8 cellular contexts compared by ENCODE assay signal in the genomic region with DNA sequence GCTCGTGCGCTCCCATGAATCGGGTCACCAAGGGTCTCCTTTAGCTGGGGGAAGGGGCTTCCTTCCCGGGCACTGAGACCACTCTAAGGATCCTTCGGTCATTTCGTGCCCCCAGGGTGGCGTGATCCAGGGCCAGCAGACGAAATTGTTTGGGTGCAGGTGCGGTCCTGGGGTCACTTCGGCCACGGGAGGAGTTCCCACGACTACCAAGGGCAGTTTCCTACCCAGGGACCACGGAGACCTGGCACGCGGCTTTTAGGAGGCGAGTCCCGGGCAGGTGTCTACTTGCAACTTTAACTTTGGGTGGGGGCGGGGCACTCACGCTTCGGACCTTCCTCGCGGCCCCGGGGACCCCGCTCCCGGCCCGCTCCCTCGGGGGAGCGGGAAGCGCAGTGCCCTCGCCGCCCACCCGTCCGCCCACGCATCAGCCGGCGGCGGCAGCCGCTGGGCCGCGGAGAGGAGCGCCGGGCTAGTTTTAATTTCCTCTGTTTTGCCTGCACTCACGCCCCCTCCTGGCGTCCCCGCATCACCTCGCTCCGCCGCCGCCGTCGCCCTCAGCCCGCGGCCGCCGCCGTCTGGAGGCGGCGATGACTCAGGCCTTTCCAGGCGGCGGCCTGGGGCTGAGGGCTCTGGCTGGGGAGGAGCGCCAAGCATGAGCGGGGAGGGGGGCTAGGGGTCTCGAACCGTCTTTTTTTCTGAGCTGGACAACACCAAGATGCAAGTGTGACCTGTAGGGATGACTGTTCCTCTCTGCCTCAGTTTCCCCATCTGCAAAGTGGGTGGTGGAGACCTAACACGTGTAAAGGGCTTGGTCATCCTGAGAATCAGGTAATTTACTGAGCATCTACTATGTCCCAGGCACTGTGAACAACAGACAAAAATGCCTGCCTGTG. TPM values are rescaled to one million over a fixed set of nuclear protein-coding genes. Genes with fewer than 3 reads are reported as not detected.
DNase-seq lines count a peak whose midpoint lies in the region; ATAC-seq and TF ChIP-seq lines count a peak whose summit lies in the region.

No MANE protein-coding gene starts in this region.

- ATAC-seq in GM21723 (IDR thresholded peaks at IDR 0.05; ENCODE audit: unreplicated experiment) = peak; percentile 49
- no peak for ATAC-seq in HG03354 (IDR thresholded peaks at IDR 0.05; ENCODE audit: poor library complexity, severe bottlenecking, unreplicated experiment)

- H3K9ac ChIP-seq in colonic mucosa (ENCODE audit: low read depth in 2 of 2, low read length in 2 of 2) (peak overlapping the region; percentile 19 to 24), liver (ENCODE audit: low read depth in 1 of 2, low read length in 2 of 2) (peak overlapping the region in 1 of 2 donors; percentile 21)

- TF ChIP-seq CTCF in colonic mucosa (IDR thresholded peaks at IDR 0.05) (peak; percentile 37), liver (IDR thresholded peaks at IDR 0.05; ENCODE audit: low read depth, low read length, missing input control) (peak; percentile 50)

- H3K27ac ChIP-seq in colonic mucosa (no peak overlapping the region), liver (ENCODE audit: low read depth in 1 of 2, low read length in 2 of 2) (no peak overlapping the region)

- DNase-seq in Ammon's horn (ENCODE audit: low spot score) (peak; percentile 57), NCI-H345 treated with DMSO at 0.1 percent for 48 hours (lab: John Stamatoyannopoulos, UW; ENCODE audit: unreplicated experiment) (peak; percentile 19), colonic mucosa (peak; percentile 66)
- DNase-seq in activated CD4-positive, alpha-beta T cell treated with anti-CD3 and anti-CD28 coated beads for 4 hours = peak; percentile 88 to 89
- peak; percentile 81 for DNase-seq in stimulated activated CD4-positive, alpha-beta T cell treated with anti-CD3 and anti-CD28 coated beads, Interleukin-4, amount 100 ng/mL, for 24 hours

- WGBS in liver = 1% methylated on average over 65 of the region's 65 CpGs

- H3K9me3 ChIP-seq in colonic mucosa (no peaks in the 10 kb centered on the region), liver (ENCODE audit: control insufficient read depth in 4 of 4, low read length in 3 of 4) (no peaks in the 10 kb centered on the region)

- H3K4me1 ChIP-seq in colonic mucosa = no peaks in the 10 kb centered on the region
- H3K4me1 ChIP-seq in liver (ENCODE audit: control insufficient read depth in 4 of 4, insufficient read depth in 4 of 4, low read length in 3 of 4) = peaks cover 2 to 17% (median 9%) of the 10 kb centered on the region in 4 donors

- peak; percentile 57 to 61 for TF ChIP-seq RAD21 in liver (IDR thresholded peaks at IDR 0.05)

- peaks cover 20% of the 10 kb centered on the region for H3K27me3 ChIP-seq in colonic mucosa
- H3K27me3 ChIP-seq in liver (ENCODE audit: control insufficient read depth in 4 of 4, insufficient read depth in 4 of 4, low read length in 3 of 4) = no peaks in the 10 kb centered on the region

- H3K4me3 ChIP-seq in colonic mucosa = peak overlapping the region; percentile 37
- H3K4me3 ChIP-seq in liver (ENCODE audit: low read depth in 1 of 3, low read length in 3 of 3) = peak overlapping the region; percentile 56 to 73 (median 72)

- H3K36me3 ChIP-seq in colonic mucosa (no peaks in the 10 kb centered on the region), liver (ENCODE audit: control insufficient read depth in 4 of 4, insufficient read depth in 3 of 4, low read depth in 1 of 4, low read length in 3 of 4) (no peaks in the 10 kb centered on the region)

- intact Hi-C loops in colonic mucosa (cut with DNase I) = loop anchor here (2.0 kb wide), 1 partner anchor 66 kb away; no protein-coding TSS in a partner anchor

TF ChIP-seq in liver, 16 proteins besides CTCF, POLR2A, EP300 and RAD21:
- TF ChIP-seq EGR1 (IDR thresholded peaks at IDR 0.05; ENCODE audit: low read depth in 2 of 2) = peak in 1 of 2 donors; percentile 89
- no peak for TF ChIP-seq YY1 (IDR thresholded peaks at IDR 0.05)
- peak; percentile 16 to 25 for TF ChIP-seq JUND (IDR thresholded peaks at IDR 0.05)
- TF ChIP-seq FOXA2 (IDR thresholded peaks at IDR 0.05) = no peak
- no peak for TF ChIP-seq FOXA1 (IDR thresholded peaks at IDR 0.05)
- TF ChIP-seq RXRA (IDR thresholded peaks at IDR 0.05) = no peak
- TF ChIP-seq, protein P1, sequence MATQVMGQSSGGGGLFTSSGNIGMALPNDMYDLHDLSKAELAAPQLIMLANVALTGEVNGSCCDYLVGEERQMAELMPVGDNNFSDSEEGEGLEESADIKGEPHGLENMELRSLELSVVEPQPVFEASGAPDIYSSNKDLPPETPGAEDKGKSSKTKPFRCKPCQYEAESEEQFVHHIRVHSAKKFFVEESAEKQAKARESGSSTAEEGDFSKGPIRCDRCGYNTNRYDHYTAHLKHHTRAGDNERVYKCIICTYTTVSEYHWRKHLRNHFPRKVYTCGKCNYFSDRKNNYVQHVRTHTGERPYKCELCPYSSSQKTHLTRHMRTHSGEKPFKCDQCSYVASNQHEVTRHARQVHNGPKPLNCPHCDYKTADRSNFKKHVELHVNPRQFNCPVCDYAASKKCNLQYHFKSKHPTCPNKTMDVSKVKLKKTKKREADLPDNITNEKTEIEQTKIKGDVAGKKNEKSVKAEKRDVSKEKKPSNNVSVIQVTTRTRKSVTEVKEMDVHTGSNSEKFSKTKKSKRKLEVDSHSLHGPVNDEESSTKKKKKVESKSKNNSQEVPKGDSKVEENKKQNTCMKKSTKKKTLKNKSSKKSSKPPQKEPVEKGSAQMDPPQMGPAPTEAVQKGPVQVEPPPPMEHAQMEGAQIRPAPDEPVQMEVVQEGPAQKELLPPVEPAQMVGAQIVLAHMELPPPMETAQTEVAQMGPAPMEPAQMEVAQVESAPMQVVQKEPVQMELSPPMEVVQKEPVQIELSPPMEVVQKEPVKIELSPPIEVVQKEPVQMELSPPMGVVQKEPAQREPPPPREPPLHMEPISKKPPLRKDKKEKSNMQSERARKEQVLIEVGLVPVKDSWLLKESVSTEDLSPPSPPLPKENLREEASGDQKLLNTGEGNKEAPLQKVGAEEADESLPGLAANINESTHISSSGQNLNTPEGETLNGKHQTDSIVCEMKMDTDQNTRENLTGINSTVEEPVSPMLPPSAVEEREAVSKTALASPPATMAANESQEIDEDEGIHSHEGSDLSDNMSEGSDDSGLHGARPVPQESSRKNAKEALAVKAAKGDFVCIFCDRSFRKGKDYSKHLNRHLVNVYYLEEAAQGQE (IDR thresholded peaks at IDR 0.05) = no peak
- TF ChIP-seq, protein P2, sequence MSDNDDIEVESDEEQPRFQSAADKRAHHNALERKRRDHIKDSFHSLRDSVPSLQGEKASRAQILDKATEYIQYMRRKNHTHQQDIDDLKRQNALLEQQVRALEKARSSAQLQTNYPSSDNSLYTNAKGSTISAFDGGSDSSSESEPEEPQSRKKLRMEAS (IDR thresholded peaks at IDR 0.05) = no peak
- no peak for TF ChIP-seq SP1 (IDR thresholded peaks at IDR 0.05)
- TF ChIP-seq, protein P3, sequence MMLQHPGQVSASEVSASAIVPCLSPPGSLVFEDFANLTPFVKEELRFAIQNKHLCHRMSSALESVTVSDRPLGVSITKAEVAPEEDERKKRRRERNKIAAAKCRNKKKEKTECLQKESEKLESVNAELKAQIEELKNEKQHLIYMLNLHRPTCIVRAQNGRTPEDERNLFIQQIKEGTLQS (IDR thresholded peaks at IDR 0.05) = no peak
- TF ChIP-seq HNF4A (conservative IDR thresholded peaks at IDR 0.05) = no peak
- no peak for TF ChIP-seq TAF1 (conservative IDR thresholded peaks at IDR 0.05)
- no peak for TF ChIP-seq HNF4G (IDR thresholded peaks at IDR 0.05)
TF ChIP-seq in liver: peak in this region for 2.

RNA-seq across cellular contexts. Expression of a gene that starts 21.8 kb away (rescaled TPM):
- total RNA-seq in colonic mucosa (1 to 10 TPM; 1.2 to 1.9 TPM), liver (1 to 10 TPM; 1.1 to 3.6 TPM)
- 10 to 100 TPM in 1 of 2 donors, under 1 TPM in 1; 0.49 to 28.9 TPM for polyA plus RNA-seq in liver

Comparison
In these comparisons a context has a peak if more than half of its experiments do, and no peak if none do; other contexts are left out.
1. DNase-seq: peak in every context shown above with its lines; median percentile 88 in activated CD4-positive, alpha-beta T cell treated with anti-CD3 and anti-CD28 coated beads for 4 hours; 81 in stimulated activated CD4-positive, alpha-beta T cell treated with anti-CD3 and anti-CD28 coated beads, Interleukin-4, amount 100 ng/mL, for 24 hours; 66 in colonic mucosa; 57 in Ammon's horn; 19 in NCI-H345 treated with DMSO at 0.1 percent for 48 hours.